ENCODE assay signal across 8 cellular contexts in the genomic region with DNA sequence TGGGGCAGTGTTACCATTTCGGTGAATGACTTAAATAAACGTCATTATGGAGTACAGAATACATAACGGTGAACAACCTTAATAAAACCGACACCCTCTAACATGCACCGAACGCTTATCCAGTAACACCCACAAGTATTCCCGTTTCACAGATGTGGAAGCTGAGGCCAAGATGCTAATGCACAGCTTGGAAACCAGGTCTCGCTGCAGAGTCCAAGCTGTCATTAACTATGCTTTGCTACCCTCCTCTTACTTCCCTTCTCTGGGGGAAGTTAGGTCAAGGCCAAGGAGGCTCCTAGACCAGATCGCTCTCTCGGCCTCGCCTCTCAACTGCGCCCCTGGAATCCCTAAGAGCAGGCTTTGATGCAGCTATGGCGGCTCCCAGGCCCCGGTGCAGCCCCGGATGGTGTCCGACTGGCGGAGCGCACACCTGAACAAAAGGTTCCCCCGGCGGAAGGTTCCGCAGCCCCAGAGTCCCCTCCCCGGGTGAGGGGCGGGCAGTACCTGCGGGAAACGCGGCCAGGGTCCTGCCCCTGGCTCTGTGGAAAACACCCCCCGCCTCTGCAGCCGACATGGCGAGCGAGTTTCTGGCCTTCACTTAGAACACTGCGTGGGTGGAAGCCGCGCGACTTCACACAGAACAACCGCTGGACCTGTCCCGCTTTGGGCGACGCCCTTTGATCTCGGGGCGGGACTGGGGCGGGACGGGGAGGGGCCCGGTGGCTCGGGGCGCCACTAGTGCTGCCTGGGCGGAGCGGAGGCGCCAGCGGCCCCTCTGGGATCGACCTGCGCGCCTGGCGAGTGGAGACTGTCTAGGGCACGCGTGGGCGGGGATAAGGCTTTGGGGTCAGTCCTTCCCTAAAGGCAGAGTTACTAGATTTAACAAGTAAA. TPM values are rescaled to one million over a fixed set of nuclear protein-coding genes. Genes with fewer than 3 reads are reported as not detected.
DNase-seq lines count a peak whose midpoint lies in the region; ATAC-seq and TF ChIP-seq lines count a peak whose summit lies in the region.

A gene with protein sequence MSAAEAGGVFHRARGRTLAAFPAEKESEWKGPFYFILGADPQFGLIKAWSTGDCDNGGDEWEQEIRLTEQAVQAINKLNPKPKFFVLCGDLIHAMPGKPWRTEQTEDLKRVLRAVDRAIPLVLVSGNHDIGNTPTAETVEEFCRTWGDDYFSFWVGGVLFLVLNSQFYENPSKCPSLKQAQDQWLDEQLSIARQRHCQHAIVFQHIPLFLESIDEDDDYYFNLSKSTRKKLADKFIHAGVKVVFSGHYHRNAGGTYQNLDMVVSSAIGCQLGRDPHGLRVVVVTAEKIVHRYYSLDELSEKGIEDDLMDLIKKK (minus strand): TSS at position 685 of the 891 bp plus-strand sequence. CDS start 111 bp downstream, at position 574.

- peak; percentile 43 for DNase-seq in A673 (ENCODE audit: low spot score)
- DNase-seq in NCI-H2227 treated with DMSO at 0.1 percent for 48 hours (lab: John Stamatoyannopoulos, UW) = peak; percentile 81
- DNase-seq in activated CD4-positive, CD25-positive, alpha-beta regulatory T cell treated with anti-CD3 and anti-CD28 coated beads, Interleukin-2, amount 50 U/mL, for 16 hours (ENCODE audit: low read depth, low spot score) = peak; percentile 82
- peak; percentile 87 for DNase-seq in central memory CD4-positive, alpha-beta T cell
- peak; percentile 96 for DNase-seq in islet precursor cell
- peak; percentile 85 to 87 for DNase-seq in stimulated activated CD4-positive, alpha-beta T cell treated with anti-CD3 and anti-CD28 coated beads, Interleukin-12 subunit alpha, Interleukin-12 subunit beta, amount 100 ng/mL, for 24 hours (ENCODE audit: low read depth in 2 of 2)

- peak within 1 kb of the TSS; percentile 25 for H3K4me3 ChIP-seq in A673 (ENCODE audit: low read depth, low read length, poor library complexity, severe bottlenecking)

- no peaks in the 10 kb centered on the region for H3K27me3 ChIP-seq in A673 (replicated peaks; ENCODE audit: insufficient read depth, low read depth, low read length, poor library complexity)

- H3K9me3 ChIP-seq in A673 (ENCODE audit: low read depth, low read length, poor library complexity, severe bottlenecking) = no peaks in the 10 kb centered on the region

- BruUV-seq in A673 (replicated peaks; lab: Mats Ljungman, UMichigan) = no TSS peak

- POLR2A ChIA-PET in A673 (lab: Charles Lee; ENCODE audit: low non-redundant PET) = no interaction called here

- H3K27ac ChIP-seq in A673 (ENCODE audit: low read depth, low read length, poor library complexity, severe bottlenecking) = no peak within 1 kb of the TSS

- CTCF ChIA-PET in A673 (lab: Charles Lee) = interaction anchor here (0.6 kb wide), 1 partner anchor 377 kb away, joined by 3 read pairs; no protein-coding TSS in a partner anchor

- TF ChIP-seq CTCF in A673 (conservative IDR thresholded peaks at IDR 0.05; ENCODE audit: low read depth, low read length) = no peak

- intact Hi-C loops in A673 (cut with micrococcal nuclease; ENCODE audit: unreplicated experiment) = no loop called here

- no peaks in the 10 kb centered on the region for H3K4me1 ChIP-seq in A673 (ENCODE audit: insufficient read depth, low read length, poor library complexity, severe bottlenecking)

- peak; percentile 89 for ATAC-seq in GM18868 (IDR thresholded peaks at IDR 0.05; ENCODE audit: unreplicated experiment)
- ATAC-seq in HG03103 (IDR thresholded peaks at IDR 0.05; ENCODE audit: low read depth, unreplicated experiment) = peak; percentile 81

- no peaks in the 10 kb centered on the region for H3K36me3 ChIP-seq in A673 (ENCODE audit: insufficient read depth, low read length, poor library complexity, severe bottlenecking)

RNA-seq across cellular contexts. Expression of the gene that starts here (rescaled TPM):
- total RNA-seq in A673 (2021) = 0.87 and 0.90 TPM in 2 replicates

Comparison
In these comparisons a context has a peak if more than half of its experiments do, and no peak if none do; other contexts are left out.
1. Peak in DNase-seq and H3K4me3 ChIP-seq in A673; RNA of the gene not detected or under 1 TPM.
2. DNase-seq: peak in every context shown above with its lines; median percentile 96 in islet precursor cell; 87 in central memory CD4-positive, alpha-beta T cell; 86 in stimulated activated CD4-positive, alpha-beta T cell treated with anti-CD3 and anti-CD28 coated beads, Interleukin-12 subunit alpha, Interleukin-12 subunit beta, amount 100 ng/mL, for 24 hours; 82 in activated CD4-positive, CD25-positive, alpha-beta regulatory T cell treated with anti-CD3 and anti-CD28 coated beads, Interleukin-2, amount 50 U/mL, for 16 hours; 81 in NCI-H2227 treated with DMSO at 0.1 percent for 48 hours; 43 in A673.